ENCODE assay signal across 1 cellular context in the genomic region with DNA sequence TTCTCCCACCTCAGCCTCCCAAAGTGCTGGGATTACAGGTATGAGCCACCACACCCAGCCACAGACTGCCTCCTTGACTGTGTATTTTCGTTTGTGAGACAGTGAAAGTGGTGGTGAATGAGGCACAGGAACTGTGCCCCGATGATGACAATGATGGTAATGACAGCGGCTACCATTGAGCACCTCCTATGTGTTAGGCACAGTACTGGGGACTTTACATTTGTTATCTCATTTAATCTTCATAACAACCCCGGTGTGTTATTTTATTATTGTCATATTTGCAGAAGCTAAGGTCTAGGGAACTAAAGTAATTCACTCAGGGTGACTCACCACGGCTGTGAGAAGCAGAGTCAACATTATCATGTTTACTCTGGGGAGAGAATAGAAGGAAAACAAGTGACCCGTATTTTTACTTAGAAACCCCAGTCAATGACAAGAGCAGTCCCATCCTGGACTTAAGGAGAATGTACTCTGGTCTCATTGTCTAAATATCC.
TF ChIP-seq lines count a peak whose summit lies in the region.

No MANE protein-coding gene starts in this region.

TF ChIP-seq in IMR-90, 13 proteins besides CTCF, POLR2A, EP300 and RAD21:
- TF ChIP-seq CHD1 (IDR thresholded peaks at IDR 0.05; ENCODE audit: low read depth, low read length), result no peak
- TF ChIP-seq, protein P1, sequence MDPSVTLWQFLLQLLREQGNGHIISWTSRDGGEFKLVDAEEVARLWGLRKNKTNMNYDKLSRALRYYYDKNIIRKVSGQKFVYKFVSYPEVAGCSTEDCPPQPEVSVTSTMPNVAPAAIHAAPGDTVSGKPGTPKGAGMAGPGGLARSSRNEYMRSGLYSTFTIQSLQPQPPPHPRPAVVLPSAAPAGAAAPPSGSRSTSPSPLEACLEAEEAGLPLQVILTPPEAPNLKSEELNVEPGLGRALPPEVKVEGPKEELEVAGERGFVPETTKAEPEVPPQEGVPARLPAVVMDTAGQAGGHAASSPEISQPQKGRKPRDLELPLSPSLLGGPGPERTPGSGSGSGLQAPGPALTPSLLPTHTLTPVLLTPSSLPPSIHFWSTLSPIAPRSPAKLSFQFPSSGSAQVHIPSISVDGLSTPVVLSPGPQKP (IDR thresholded peaks at IDR 0.05; ENCODE audit: borderline replicate concordance, low read depth, low read length), result no peak
- no peak for TF ChIP-seq FOS (IDR thresholded peaks at IDR 0.05; ENCODE audit: low read depth, low read length)
- no peak for TF ChIP-seq MXI1 (IDR thresholded peaks at IDR 0.05; ENCODE audit: borderline replicate concordance, low read depth, low read length)
- TF ChIP-seq MAZ (IDR thresholded peaks at IDR 0.05; ENCODE audit: borderline replicate concordance, low read depth, low read length), result no peak
- no peak for TF ChIP-seq MAFK (IDR thresholded peaks at IDR 0.05; ENCODE audit: low read depth, low read length)
- no peak for TF ChIP-seq RCOR1 (IDR thresholded peaks at IDR 0.05; ENCODE audit: insufficient replicate concordance, low read length)
- no peak for TF ChIP-seq NFE2L2 (IDR thresholded peaks at IDR 0.05; ENCODE audit: low read depth, low read length)
- no peak for TF ChIP-seq RFX5 (IDR thresholded peaks at IDR 0.05; ENCODE audit: low read depth, low read length)
- TF ChIP-seq SMC3 (IDR thresholded peaks at IDR 0.05; ENCODE audit: low read depth, low read length), result no peak
- TF ChIP-seq CEBPB (IDR thresholded peaks at IDR 0.05; ENCODE audit: low read depth, low read length), result no peak
- TF ChIP-seq, protein P2, sequence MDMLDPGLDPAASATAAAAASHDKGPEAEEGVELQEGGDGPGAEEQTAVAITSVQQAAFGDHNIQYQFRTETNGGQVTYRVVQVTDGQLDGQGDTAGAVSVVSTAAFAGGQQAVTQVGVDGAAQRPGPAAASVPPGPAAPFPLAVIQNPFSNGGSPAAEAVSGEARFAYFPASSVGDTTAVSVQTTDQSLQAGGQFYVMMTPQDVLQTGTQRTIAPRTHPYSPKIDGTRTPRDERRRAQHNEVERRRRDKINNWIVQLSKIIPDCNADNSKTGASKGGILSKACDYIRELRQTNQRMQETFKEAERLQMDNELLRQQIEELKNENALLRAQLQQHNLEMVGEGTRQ (IDR thresholded peaks at IDR 0.05; ENCODE audit: low read depth, low read length), result no peak
- TF ChIP-seq BHLHE40 (IDR thresholded peaks at IDR 0.05; ENCODE audit: low read depth, low read length), result no peak
